ENCODE assay signal across 27 cellular contexts in the genomic region with DNA sequence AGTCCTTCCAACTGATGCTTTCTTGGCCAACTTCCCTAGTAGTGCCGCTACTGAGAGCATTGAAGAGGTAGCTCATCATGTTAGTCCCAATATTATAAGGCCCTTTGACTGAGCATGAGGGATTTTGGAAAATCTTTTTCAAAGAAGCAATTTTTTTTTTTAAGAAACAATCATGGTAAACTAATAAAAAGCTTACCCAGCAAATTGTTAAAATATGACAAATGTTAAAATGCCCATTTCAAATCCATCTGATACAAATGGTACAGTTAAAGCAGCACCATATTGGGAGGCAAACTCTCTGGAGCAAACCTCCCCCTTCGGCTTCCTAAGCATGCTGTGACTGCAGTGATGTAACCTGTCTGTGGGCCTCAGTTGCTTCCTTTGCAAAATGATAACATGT.
"Had no signal": no experiment of that assay in that cellular context is flagged by ENCODE, and none has a peak within 500 bp of the region (broad histone marks: within the 10 kb centered on the region; RNA-seq: fewer than 3 reads in every experiment).

No MANE protein-coding gene starts in this region.

- H3K36me3 ChIP-seq: colonic mucosa, esophagus muscularis mucosa, esophagus squamous epithelium, gastrocnemius medialis, gastroesophageal sphincter, heart left ventricle, heart right ventricle had no signal

- H3K4me2 ChIP-seq: hepatocyte had no signal

- H2AFZ ChIP-seq: hepatocyte had no signal

- DNase-seq: colonic mucosa; cortex of kidney; dermis blood vessel endothelial cell; effector CD4-positive, alpha-beta T cell; effector CD8-positive, alpha-beta T cell; effector memory CD4-positive, alpha-beta T cell; effector memory CD8-positive, alpha-beta T cell; endodermal cell; erythroblast; esophagus squamous epithelium; foreskin keratinocyte; foreskin melanocyte; gastrocnemius medialis; glutamatergic neuron; head of caudate nucleus; heart left ventricle; heart right ventricle had no signal

- H3K79me2 ChIP-seq: hepatocyte had no signal

- H3K9me3 ChIP-seq: colonic mucosa, esophagus muscularis mucosa, esophagus squamous epithelium, gastrocnemius medialis, gastroesophageal sphincter, heart left ventricle had no signal

- FAIRE-seq: endometrium, endothelial cell of umbilical vein, frontal cortex had no signal

- H3K4me3 ChIP-seq: colonic mucosa, coronary artery, dorsolateral prefrontal cortex, esophagus muscularis mucosa, esophagus squamous epithelium, gastrocnemius medialis, gastroesophageal sphincter, heart left ventricle, heart right ventricle, hepatocyte had no signal

- H3K27ac ChIP-seq: colonic mucosa, coronary artery, epithelial cell of prostate, esophagus muscularis mucosa, esophagus squamous epithelium, foreskin keratinocyte, gastrocnemius medialis, gastroesophageal sphincter, heart left ventricle, heart right ventricle, hepatocyte had no signal

- H3K4me1 ChIP-seq: colonic mucosa, esophagus muscularis mucosa, esophagus squamous epithelium, foreskin keratinocyte, gastrocnemius medialis, gastroesophageal sphincter, heart left ventricle, heart right ventricle had no signal

- H3K27me3 ChIP-seq: colonic mucosa, dorsolateral prefrontal cortex, esophagus muscularis mucosa, esophagus squamous epithelium, foreskin keratinocyte, gastrocnemius medialis, gastroesophageal sphincter, hepatocyte had no signal

- ATAC-seq: effector memory CD8-positive, alpha-beta T cell; esophagus mucosa; foreskin keratinocyte; gastrocnemius medialis; gastroesophageal sphincter; heart left ventricle; heart right ventricle had no signal
